ENCODE assay signal across 18 cellular contexts in genomic region chr9:93210974-93211653, GRCh38. TPM values are rescaled to one million over a fixed set of nuclear protein-coding genes. Genes with fewer than 3 reads are reported as not detected.
A peak's percentile ranks its signal among the peaks of the same experiment; 100 is the strongest.
DNase-seq lines count a peak whose midpoint lies in the region; ATAC-seq, FAIRE-seq and TF ChIP-seq lines count a peak whose summit lies in the region.
"Had no signal": no experiment of that assay in that cellular context is flagged by ENCODE, and none has a peak within 500 bp of the region (broad histone marks: within the 10 kb centered on the region; RNA-seq: fewer than 3 reads in every experiment).

No MANE protein-coding gene starts in this region.

- no peaks in the 10 kb centered on the region for H4K20me1 ChIP-seq in GM12878 (ENCODE audit: control insufficient read depth, insufficient read depth)

- intact Hi-C loops in left ventricle myocardium superior (cut with micrococcal nuclease) = no loop called here
- intact Hi-C loops in GM12878 (cut with micrococcal nuclease; ENCODE audit: unreplicated experiment) = no loop called here

- H3K9me3 ChIP-seq in cardiac muscle cell (ENCODE audit: low read depth) (no peaks in the 10 kb centered on the region), HEK293 (ENCODE audit: control insufficient read depth, insufficient read depth, low read depth, low read length) (no peaks in the 10 kb centered on the region), GM12878 (replicated peaks; ENCODE audit: control insufficient read depth, insufficient read depth, low read length) (no peaks in the 10 kb centered on the region; the same call in 1 of the 3 replicates)
- H3K9me3 ChIP-seq: SJCRH30 had no signal

- in situ Hi-C loops in GM12878 (cut with MboI) = no loop called here

- POLR2A ChIA-PET in HEK293 (lab: Yijun Ruan, JAX) (no interaction called here), GM12878 (lab: Charles Lee) (no interaction called here)

- TF ChIP-seq POLR2A in GM12878 (IDR thresholded peaks at IDR 0.05; ENCODE audit: low read depth, low read length) = no peak

- no peak for TF ChIP-seq EP300 in GM12878 (IDR thresholded peaks at IDR 0.05; ENCODE audit: borderline replicate concordance in 1 of 2, control insufficient read depth in 1 of 2, low read depth in 2 of 2, low read length in 2 of 2)

- H3K9ac ChIP-seq in GM12878 (ENCODE audit: control insufficient read depth, insufficient read depth, low read length) = no peak overlapping the region
- H3K9ac ChIP-seq: KMS-11 had no signal

- peaks cover 7% of the 10 kb centered on the region for H3K4me1 Mint-ChIP-seq in stimulated activated effector memory CD8-positive, alpha-beta T cell treated with anti-CD3 and anti-CD28 coated beads, Interleukin-12 subunit alpha, Interleukin-12 subunit beta, amount 100 ng/mL, for 72 hours
- H3K4me1 Mint-ChIP-seq: CD14-positive monocyte had no signal

- TF ChIP-seq CTCF in cardiac muscle cell (IDR thresholded peaks at IDR 0.05; ENCODE audit: low read depth, low read length) (no peak), HEK293 (tag by site-specific recombination; IDR thresholded peaks at IDR 0.05) (no peak), GM12878 (IDR thresholded peaks at IDR 0.05 in 2 of 3, conservative IDR thresholded peaks at IDR 0.05 in 1 of 3; ENCODE audit: control insufficient read depth in 2 of 3, extremely low read depth in 1 of 3, insufficient read depth in 1 of 3, low read depth in 3 of 3, low read length in 3 of 3) (no peak)

- H3K4me2 ChIP-seq in GM12878 (ENCODE audit: control insufficient read depth, insufficient read depth) = no peak overlapping the region
- H3K4me2 ChIP-seq: KMS-11 had no signal

- no peak for ATAC-seq in left ventricle myocardium superior
- ATAC-seq in GM12878 = no peak
- ATAC-seq in stimulated activated effector memory CD8-positive, alpha-beta T cell treated with anti-CD3 and anti-CD28 coated beads, Interleukin-12 subunit alpha, Interleukin-12 subunit beta, amount 100 ng/mL, for 72 hours = peak; percentile 77
- ATAC-seq: PC-3 had no signal

- no peak overlapping the region for H3K4me3 Mint-ChIP-seq in stimulated activated effector memory CD8-positive, alpha-beta T cell treated with anti-CD3 and anti-CD28 coated beads, Interleukin-12 subunit alpha, Interleukin-12 subunit beta, amount 100 ng/mL, for 72 hours
- H3K4me3 Mint-ChIP-seq: CD14-positive monocyte had no signal

- no peak for FAIRE-seq in GM12878 (lab: Jason Lieb, UNC)

- no peak overlapping the region for H3K27ac Mint-ChIP-seq in stimulated activated effector memory CD8-positive, alpha-beta T cell treated with anti-CD3 and anti-CD28 coated beads, Interleukin-12 subunit alpha, Interleukin-12 subunit beta, amount 100 ng/mL, for 72 hours

- H3K36me3 Mint-ChIP-seq in stimulated activated effector memory CD8-positive, alpha-beta T cell treated with anti-CD3 and anti-CD28 coated beads, Interleukin-12 subunit alpha, Interleukin-12 subunit beta, amount 100 ng/mL, for 72 hours = no peaks in the 10 kb centered on the region
- H3K36me3 Mint-ChIP-seq: CD14-positive monocyte had no signal

- no peaks in the 10 kb centered on the region for H3K36me3 ChIP-seq in cardiac muscle cell
- peaks cover 0 to 4% of the 10 kb centered on the region in 2 experiments; a peak in 1 of 3 replicates for H3K36me3 ChIP-seq in HEK293 (ENCODE audit: control insufficient read depth in 2 of 2, insufficient read depth in 1 of 2, low read length in 2 of 2)
- H3K36me3 ChIP-seq in GM12878 (ENCODE audit: control insufficient read depth in 2 of 2, insufficient read depth in 2 of 2, low read length in 1 of 2) = no peaks in the 10 kb centered on the region
- H3K36me3 ChIP-seq: SJCRH30 had no signal

- peaks cover 39% of the 10 kb centered on the region for H3K4me1 ChIP-seq in cardiac muscle cell (ENCODE audit: low read depth)
- H3K4me1 ChIP-seq in HEK293 (ENCODE audit: control insufficient read depth, insufficient read depth, low read length) = peaks cover 2% of the 10 kb centered on the region; the same call in 1 of the 2 replicates
- H3K4me1 ChIP-seq in GM12878 (ENCODE audit: control insufficient read depth, insufficient read depth, low read length) = no peaks in the 10 kb centered on the region
- H3K4me1 ChIP-seq: SJCRH30 had no signal

- H3K4me3 ChIP-seq in cardiac muscle cell (no peak overlapping the region), HEK293 (ENCODE audit: low read depth, low read length) (no peak overlapping the region), GM12878 (no peak overlapping the region)
- H3K4me3 ChIP-seq: SJCRH30 had no signal

- SMC1A ChIA-PET in GM12878 (lab: Charles Lee; ENCODE audit: uncharacterized antibody, unreplicated experiment) = no interaction called here

- H3K27me3 ChIP-seq in cardiac muscle cell = no peaks in the 10 kb centered on the region
- no peaks in the 10 kb centered on the region; a peak in 1 of 4 replicates for H3K27me3 ChIP-seq in GM12878 (replicated peaks in 1 of 2; ENCODE audit: control insufficient read depth in 2 of 2, insufficient read depth in 2 of 2, low read length in 1 of 2)
- H3K27me3 ChIP-seq: SJCRH30 had no signal

- DNase-seq in cardiac muscle cell (ENCODE audit: low read depth in 1 of 2, low spot score in 1 of 2) (no peak), left ventricle myocardium superior (no peak), GM12878 (ENCODE audit: low read depth, low spot score) (no peak)
- DNase-seq in stimulated activated effector memory CD8-positive, alpha-beta T cell treated with anti-CD3 and anti-CD28 coated beads, Interleukin-12 subunit alpha, Interleukin-12 subunit beta, amount 100 ng/mL, for 72 hours (ENCODE audit: low spot score in 2 of 2) = no peak
- DNase-seq in stimulated activated naive CD4-positive, alpha-beta T cell treated with Interleukin-2 at 50 U/mL for 16 hours (lab: John Stamatoyannopoulos, UW) = no peak
- DNase-seq in activated CD4-positive, alpha-beta T cell treated with anti-CD3 and anti-CD28 coated beads for 1 hour = no peak
- DNase-seq: ACHN, DMS79, H7, NCI-H1417 treated with DMSO at 0.1 percent for 48 hours, NCI-H187 treated with DMSO at 0.1 percent for 48 hours, NCI-H345, NCI-H524 treated with DMSO at 0.1 percent for 48 hours, PC-3, SJCRH30 had no signal

- H3K27ac ChIP-seq in cardiac muscle cell = peak overlapping the region; percentile 97
- no peak overlapping the region for H3K27ac ChIP-seq in HEK293 (ENCODE audit: extremely low read depth, low read depth, low read length)
- no peak overlapping the region for H3K27ac ChIP-seq in GM12878 (ENCODE audit: control insufficient read depth, insufficient read depth)
- H3K27ac ChIP-seq: KMS-11, SJCRH30 had no signal

- H3K9me3 Mint-ChIP-seq in stimulated activated effector memory CD8-positive, alpha-beta T cell treated with anti-CD3 and anti-CD28 coated beads, Interleukin-12 subunit alpha, Interleukin-12 subunit beta, amount 100 ng/mL, for 72 hours = peaks cover 6% of the 10 kb centered on the region

- H3K79me2 ChIP-seq in GM12878 (ENCODE audit: control insufficient read depth, insufficient read depth, low read length) = no peaks in the 10 kb centered on the region

- no TSS peak for BruUV-seq in GM12878 (replicated peaks; lab: Mats Ljungman, UMichigan)

- RAD21 ChIA-PET in GM12878 (lab: Charles Lee; ENCODE audit: unreplicated experiment) = no interaction called here

- TF ChIP-seq RAD21 in GM12878 (IDR thresholded peaks at IDR 0.05; ENCODE audit: insufficient read depth, low read depth, low read length) = no peak

- no peak overlapping the region for H2AFZ ChIP-seq in GM12878 (ENCODE audit: control insufficient read depth, low read depth, low read length)

- CTCF ChIA-PET in HEK293 (lab: Yijun Ruan, JAX) = no interaction called here
- CTCF ChIA-PET in GM12878 (lab: Yijun Ruan, JAX) = no interaction called here

TF ChIP-seq in HEK293, 187 proteins besides CTCF, POLR2A, EP300 and RAD21 (continues in another document):
- TF ChIP-seq ZNF426 (tag by site-specific recombination; IDR thresholded peaks at IDR 0.05) (no peak), ZNF114 (tag by site-specific recombination; IDR thresholded peaks at IDR 0.05) (no peak), ZNF10 (tag by site-specific recombination; IDR thresholded peaks at IDR 0.05) (no peak), ZBTB1 (tag by site-specific recombination; IDR thresholded peaks at IDR 0.05) (no peak), ZNF112 (tag by site-specific recombination; IDR thresholded peaks at IDR 0.05) (no peak), FEZF1 (tag by site-specific recombination; IDR thresholded peaks at IDR 0.05) (no peak), BCL11A (tag by site-specific recombination; IDR thresholded peaks at IDR 0.05; ENCODE audit: low read depth) (no peak), EGR2 (tag by site-specific recombination; IDR thresholded peaks at IDR 0.05; ENCODE audit: low read depth) (peak; percentile 66)

TF ChIP-seq in GM12878, 131 proteins besides CTCF, POLR2A, EP300 and RAD21 (continues in another document):
- TF ChIP-seq FOS (IDR thresholded peaks at IDR 0.05; ENCODE audit: borderline replicate concordance, extremely low read depth, insufficient read length) = no peak
- TF ChIP-seq YBX1 (IDR thresholded peaks at IDR 0.05) = no peak
- no peak for TF ChIP-seq HDAC2 (IDR thresholded peaks at IDR 0.05)

RNA-seq across cellular contexts. Expression of gene WNK2, which starts 27.2 kb away (rescaled TPM):
- total RNA-seq in cardiac muscle cell (31.6 and 92.2 TPM in 2 replicates), left ventricle myocardium superior (250 TPM), GM12878 (2014; rRNA removed) (not detected in 2 replicates), GM12878 (2014; rRNA removed; fragmentation: Illumina TruSeq; extraction: Trizol) (not detected in 2 replicates), GM12878 (2021) (0.08 and 0.15 TPM in 2 replicates)
- polyA plus RNA-seq in cardiac muscle cell (34.5 and 88.3 TPM in 2 replicates), GM12878 (2011; rRNA removed) (not detected in 2 replicates), GM12878 (2014; fragmentation: Illumina TruSeq; extraction: Trizol) (not detected in 2 replicates), GM12878 (2014; fragmentation: Nextera tagmentation; extraction: Ambion mirVana) (not detected), GM12878 (2014; rRNA removed) (not detected in 2 replicates), GM12878 (2016; fragmentation: Nextera tagmentation; extraction: Ambion mirVana) (not detected)
- not detected in 2 replicates for total RNA-seq in GM12878 (2013; cell fraction: nucleolus; rRNA removed)
- polyA plus RNA-seq in GM12878 (2011; ENCODE audit: low read depth) = not detected
- polyA plus RNA-seq in GM12878 (2011; cell fraction: cytosol; rRNA removed) = 0.01 TPM in 1 of 2 replicates, not detected in the other
- polyA plus RNA-seq in GM12878 (2011; cell fraction: nucleus; rRNA removed) = not detected in 2 replicates
- polyA plus RNA-seq in GM12878 (2012) = not detected in 2 replicates
- polyA minus RNA-seq in GM12878 (2011; rRNA and poly(A)+ RNA removed) = not detected in 2 replicates
- not detected in 2 replicates for polyA minus RNA-seq in GM12878 (2011; cell fraction: cytosol; rRNA and poly(A)+ RNA removed)
- not detected in 2 replicates for polyA minus RNA-seq in GM12878 (2011; cell fraction: nucleus; rRNA and poly(A)+ RNA removed)
- total RNA-seq: SJCRH30 had no signal
- polyA plus RNA-seq: CD14-positive monocyte had no signal

Comparison
In these comparisons a context has a peak if more than half of its experiments do, and no peak if none do; other contexts are left out.
1. RNA of gene WNK2, which starts 27.2 kb away (total RNA-seq): 250 TPM in left ventricle myocardium superior (single experiment) and 31.6 to 92.2 TPM in cardiac muscle cell; 0.08 to 0.15 TPM in GM12878; every median in the first group is over 10 times any median in the second.